In the genomic region with DNA sequence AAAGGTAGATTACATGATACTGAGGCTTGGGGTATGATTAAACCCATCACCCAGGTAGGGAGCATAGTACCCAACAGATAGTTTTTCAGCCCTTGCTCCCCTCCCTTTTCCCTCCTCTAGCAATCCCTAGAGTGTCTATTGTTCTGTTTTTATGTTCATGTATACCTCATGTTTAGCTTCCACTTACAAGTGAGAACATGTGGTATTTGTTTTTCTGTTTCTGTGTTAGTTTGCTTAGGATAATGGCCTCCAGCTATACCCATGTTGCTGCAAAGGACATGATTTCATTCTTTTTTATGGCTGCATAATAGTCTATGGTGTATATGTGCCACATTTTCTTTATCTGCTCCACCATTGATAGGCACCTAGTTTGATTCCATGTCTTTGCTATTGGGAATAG, we compare ENCODE assay signal across 34 cellular contexts.
"Had no signal": no experiment of that assay in that cellular context is flagged by ENCODE, and none has a peak within 500 bp of the region (broad histone marks: within the 10 kb centered on the region; RNA-seq: fewer than 3 reads in every experiment).

No MANE protein-coding gene starts in this region.

- H3K36me3 Mint-ChIP-seq: activated CD4-positive, alpha-beta memory T cell treated with anti-CD3 and anti-CD28 coated beads for 36 hours; activated CD8-positive, alpha-beta memory T cell treated with anti-CD3 and anti-CD28 coated beads, Interleukin-2, amount 10 ng/mL, durations not matched to agents 7 days and 5 days; activated naive CD4-positive, alpha-beta T cell treated with anti-CD3 and anti-CD28 coated beads, Interleukin-2, amount 50 U/mL, for 24 hours; activated naive CD8-positive, alpha-beta T cell treated with anti-CD3 and anti-CD28 coated beads for 36 hours; brain had no signal

- H3K36me3 ChIP-seq: adrenal gland, breast epithelium, esophagus muscularis mucosa, gastrocnemius medialis, heart right ventricle had no signal

- H3K9me3 Mint-ChIP-seq: activated CD4-positive, alpha-beta memory T cell treated with anti-CD3 and anti-CD28 coated beads for 36 hours; activated CD4-positive, alpha-beta T cell treated with anti-CD3 and anti-CD28 coated beads, Interleukin-2, amount 10 ng/mL, durations not matched to agents 24 days and 14 days; activated naive CD4-positive, alpha-beta T cell treated with anti-CD3 and anti-CD28 coated beads for 36 hours; activated naive CD4-positive, alpha-beta T cell treated with anti-CD3 and anti-CD28 coated beads, Interleukin-2, amount 50 U/mL, for 24 hours; activated naive CD8-positive, alpha-beta T cell treated with anti-CD3 and anti-CD28 coated beads for 36 hours; activated naive CD8-positive, alpha-beta T cell treated with anti-CD3 and anti-CD28 coated beads, Interleukin-2, amount 50 U/mL, for 24 hours; activated T-helper 1 cell treated with anti-CD3 and anti-CD28 coated beads, Interleukin-12 subunit alpha, Interleukin-12 subunit beta, Interleukin-2, Interleukin-4 antibody, amounts not matched to agents 30 ng/mL and 10 ng/mL and 1 ng/mL, durations not matched to agents 14 hours and 24 hours and 36 hours; activated T-helper 2 cell treated with anti-CD3 and anti-CD28 coated beads, Interferon-gamma antibody, Interleukin-2, Interleukin-4, amounts not matched to agents 10 μg/mL and 5 μg/mL and 100 μg/mL, durations not matched to agents 14 hours and 24 hours and 36 hours; central memory CD8-positive, alpha-beta T cell; dendritic cell treated with granulocyte-macrophage colony-stimulating factor and Interleukin-4, amounts not matched to agents 40 ng/mL and 50 ng/mL, for 4 days; endodermal cell had no signal

- ATAC-seq: activated CD4-positive, alpha-beta T cell treated with anti-CD3 and anti-CD28 coated beads for 36 hours; activated CD8-positive, alpha-beta memory T cell treated with anti-CD3 and anti-CD28 coated beads, Interleukin-2, amount 10 ng/mL, durations not matched to agents 7 days and 5 days; activated CD8-positive, alpha-beta T cell treated with anti-CD3 and anti-CD28 coated beads, Interleukin-2, amount 10 ng/mL, durations not matched to agents 7 days and 5 days; activated naive CD8-positive, alpha-beta T cell treated with anti-CD3 and anti-CD28 coated beads, Interleukin-2, amount 50 U/mL, for 24 hours; foreskin keratinocyte; gastrocnemius medialis; heart right ventricle had no signal

- H3K4me3 Mint-ChIP-seq: activated CD4-positive, alpha-beta memory T cell treated with anti-CD3 and anti-CD28 coated beads for 36 hours; activated CD4-positive, alpha-beta T cell treated with anti-CD3 and anti-CD28 coated beads for 36 hours; activated CD4-positive, alpha-beta T cell treated with anti-CD3 and anti-CD28 coated beads, Interleukin-2, amount 10 ng/mL, durations not matched to agents 24 days and 14 days; activated CD8-positive, alpha-beta memory T cell treated with anti-CD3 and anti-CD28 coated beads, Interleukin-2, amount 10 ng/mL, durations not matched to agents 7 days and 5 days; activated CD8-positive, alpha-beta T cell treated with anti-CD3 and anti-CD28 coated beads, Interleukin-2, amount 10 ng/mL, durations not matched to agents 7 days and 5 days; activated naive CD4-positive, alpha-beta T cell treated with anti-CD3 and anti-CD28 coated beads for 36 hours; activated naive CD4-positive, alpha-beta T cell treated with anti-CD3 and anti-CD28 coated beads, Interleukin-2, amount 50 U/mL, for 24 hours; activated naive CD8-positive, alpha-beta T cell treated with anti-CD3 and anti-CD28 coated beads for 36 hours; activated naive CD8-positive, alpha-beta T cell treated with anti-CD3 and anti-CD28 coated beads, Interleukin-2, amount 50 U/mL, for 24 hours; activated T-helper 1 cell treated with anti-CD3 and anti-CD28 coated beads, Interleukin-12 subunit alpha, Interleukin-12 subunit beta, Interleukin-2, Interleukin-4 antibody, amounts not matched to agents 30 ng/mL and 10 ng/mL and 1 ng/mL, durations not matched to agents 14 hours and 24 hours and 36 hours; brain; central memory CD8-positive, alpha-beta T cell; dendritic cell treated with granulocyte-macrophage colony-stimulating factor and Interleukin-4, amounts not matched to agents 40 ng/mL and 50 ng/mL, for 4 days; endodermal cell had no signal

- H3K4me3 ChIP-seq: adrenal gland, breast epithelium, coronary artery, dorsolateral prefrontal cortex, esophagus muscularis mucosa, gastrocnemius medialis, heart right ventricle had no signal

- H3K27me3 ChIP-seq: adrenal gland, breast epithelium, esophagus muscularis mucosa, foreskin keratinocyte, gastrocnemius medialis, heart right ventricle had no signal

- DNase-seq: activated CD4-positive, alpha-beta memory T cell treated with anti-CD3 and anti-CD28 coated beads for 36 hours; activated CD4-positive, alpha-beta T cell treated with anti-CD3 and anti-CD28 coated beads for 36 hours; activated CD4-positive, alpha-beta T cell treated with anti-CD3 and anti-CD28 coated beads, Interleukin-2, amount 10 ng/mL, durations not matched to agents 24 days and 14 days; activated CD4-positive, CD25-positive, alpha-beta regulatory T cell; activated CD4-positive, CD25-positive, alpha-beta regulatory T cell treated with anti-CD3 and anti-CD28 coated beads, Interleukin-2, amount 50 U/mL, for 72 hours; activated CD8-positive, alpha-beta memory T cell treated with anti-CD3 and anti-CD28 coated beads, Interleukin-2, amount 10 ng/mL, durations not matched to agents 7 days and 5 days; activated CD8-positive, alpha-beta memory T cell treated with anti-CD3 and anti-CD28 coated beads, Interleukin-2, amount 50 U/mL, for 4 hours; activated CD8-positive, alpha-beta T cell treated with anti-CD3 and anti-CD28 coated beads, Interleukin-2, amount 10 ng/mL, durations not matched to agents 7 days and 5 days; activated effector memory CD4-positive, alpha-beta T cell treated with anti-CD3 and anti-CD28 coated beads, Interleukin-2, amount 50 U/mL, for 16 hours; activated naive CD4-positive, alpha-beta T cell treated with anti-CD3 and anti-CD28 coated beads for 36 hours; activated naive CD8-positive, alpha-beta T cell treated with anti-CD3 and anti-CD28 coated beads for 36 hours; activated naive CD8-positive, alpha-beta T cell treated with anti-CD3 and anti-CD28 coated beads, Interleukin-2, amount 50 U/mL, for 24 hours; activated T-cell treated with anti-CD3 and anti-CD28 coated beads, Interleukin-2, amount 50 U/mL, for 1 hour; activated T-cell treated with anti-CD3 and anti-CD28 coated beads, Interleukin-2, amount 50 U/mL, for 48 hours; adrenal gland; amygdala; aorta; dorsolateral prefrontal cortex; effector memory CD4-positive, alpha-beta T cell; endodermal cell; erythroblast; foreskin keratinocyte; gastrocnemius medialis; heart right ventricle; T-helper 2 cell had no signal

- H3K27ac Mint-ChIP-seq: activated CD4-positive, alpha-beta memory T cell treated with anti-CD3 and anti-CD28 coated beads for 36 hours; activated CD4-positive, alpha-beta T cell treated with anti-CD3 and anti-CD28 coated beads for 36 hours; activated CD4-positive, alpha-beta T cell treated with anti-CD3 and anti-CD28 coated beads, Interleukin-2, amount 10 ng/mL, durations not matched to agents 24 days and 14 days; activated CD8-positive, alpha-beta memory T cell treated with anti-CD3 and anti-CD28 coated beads, Interleukin-2, amount 10 ng/mL, durations not matched to agents 7 days and 5 days; activated CD8-positive, alpha-beta T cell treated with anti-CD3 and anti-CD28 coated beads, Interleukin-2, amount 10 ng/mL, durations not matched to agents 7 days and 5 days; activated naive CD4-positive, alpha-beta T cell treated with anti-CD3 and anti-CD28 coated beads for 36 hours; activated naive CD4-positive, alpha-beta T cell treated with anti-CD3 and anti-CD28 coated beads, Interleukin-2, amount 50 U/mL, for 24 hours; activated naive CD8-positive, alpha-beta T cell treated with anti-CD3 and anti-CD28 coated beads for 36 hours; activated naive CD8-positive, alpha-beta T cell treated with anti-CD3 and anti-CD28 coated beads, Interleukin-2, amount 50 U/mL, for 24 hours; activated T-helper 1 cell treated with anti-CD3 and anti-CD28 coated beads, Interleukin-12 subunit alpha, Interleukin-12 subunit beta, Interleukin-2, Interleukin-4 antibody, amounts not matched to agents 30 ng/mL and 10 ng/mL and 1 ng/mL, durations not matched to agents 14 hours and 24 hours and 36 hours; activated T-helper 2 cell treated with anti-CD3 and anti-CD28 coated beads, Interferon-gamma antibody, Interleukin-2, Interleukin-4, amounts not matched to agents 10 μg/mL and 5 μg/mL and 100 μg/mL, durations not matched to agents 14 hours and 24 hours and 36 hours; dendritic cell treated with granulocyte-macrophage colony-stimulating factor and Interleukin-4, amounts not matched to agents 40 ng/mL and 50 ng/mL, for 4 days; endodermal cell had no signal

- H3K4me1 Mint-ChIP-seq: activated CD4-positive, alpha-beta T cell treated with anti-CD3 and anti-CD28 coated beads for 36 hours; activated CD4-positive, alpha-beta T cell treated with anti-CD3 and anti-CD28 coated beads, Interleukin-2, amount 10 ng/mL, durations not matched to agents 24 days and 14 days; activated CD8-positive, alpha-beta memory T cell treated with anti-CD3 and anti-CD28 coated beads, Interleukin-2, amount 10 ng/mL, durations not matched to agents 7 days and 5 days; activated naive CD4-positive, alpha-beta T cell treated with anti-CD3 and anti-CD28 coated beads, Interleukin-2, amount 50 U/mL, for 24 hours; activated naive CD8-positive, alpha-beta T cell treated with anti-CD3 and anti-CD28 coated beads for 36 hours; activated naive CD8-positive, alpha-beta T cell treated with anti-CD3 and anti-CD28 coated beads, Interleukin-2, amount 50 U/mL, for 24 hours; central memory CD8-positive, alpha-beta T cell had no signal

- H3K27me3 Mint-ChIP-seq: activated CD4-positive, alpha-beta memory T cell treated with anti-CD3 and anti-CD28 coated beads for 36 hours; activated CD4-positive, alpha-beta T cell treated with anti-CD3 and anti-CD28 coated beads for 36 hours; activated CD4-positive, alpha-beta T cell treated with anti-CD3 and anti-CD28 coated beads, Interleukin-2, amount 10 ng/mL, durations not matched to agents 24 days and 14 days; activated naive CD4-positive, alpha-beta T cell treated with anti-CD3 and anti-CD28 coated beads, Interleukin-2, amount 50 U/mL, for 24 hours; activated naive CD8-positive, alpha-beta T cell treated with anti-CD3 and anti-CD28 coated beads for 36 hours; activated naive CD8-positive, alpha-beta T cell treated with anti-CD3 and anti-CD28 coated beads, Interleukin-2, amount 50 U/mL, for 24 hours; dendritic cell treated with granulocyte-macrophage colony-stimulating factor and Interleukin-4, amounts not matched to agents 40 ng/mL and 50 ng/mL, for 4 days had no signal
